In the genomic region with DNA sequence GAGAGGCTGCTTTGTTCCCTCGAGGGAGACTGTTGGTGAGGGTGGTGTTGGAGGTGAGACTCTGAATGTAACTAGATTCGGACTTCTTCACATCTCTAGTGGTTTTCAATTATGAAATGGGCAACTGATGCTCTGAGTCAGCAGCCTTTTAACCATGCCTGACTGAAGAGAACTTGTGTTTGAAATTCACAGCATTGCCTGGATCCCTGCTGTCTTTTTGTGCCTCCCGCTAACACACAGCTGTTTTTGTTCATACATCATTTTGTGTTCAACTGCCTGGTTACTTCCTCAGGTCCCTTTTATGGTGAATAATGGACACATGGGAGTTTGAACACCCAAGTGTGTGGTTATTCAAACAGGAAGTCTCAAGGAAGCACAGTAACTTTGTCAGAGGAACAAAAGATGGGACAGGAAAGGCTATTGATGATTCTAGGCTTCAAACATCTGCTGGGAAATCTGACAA, we compare ENCODE assay signal across 8 cellular contexts. TPM values are rescaled to one million over a fixed set of nuclear protein-coding genes. Genes with fewer than 3 reads are reported as not detected.
A peak's percentile ranks its signal among the peaks of the same experiment; 100 is the strongest.
DNase-seq lines count a peak whose midpoint lies in the region; ATAC-seq and TF ChIP-seq lines count a peak whose summit lies in the region.

No MANE protein-coding gene starts in this region.

- intact Hi-C loops in body of pancreas (cut with DNase I) = no loop called here

- H3K36me3 Mint-ChIP-seq in chondrocyte (ENCODE audit: low read depth) (peaks cover 2% of the 10 kb centered on the region), osteocyte (ENCODE audit: unreplicated experiment) (peaks cover 11% of the 10 kb centered on the region)

- DNase-seq in ELR (ENCODE audit: low read depth) = peak; percentile 78
- DNase-seq in NCI-H187 (lab: John Stamatoyannopoulos, UW) = peak; percentile 28 to 32
- DNase-seq in chondrocyte (ENCODE audit: low spot score) = no peak
- no peak for DNase-seq in osteocyte (ENCODE audit: extremely low spot score, unreplicated experiment)
- no peak for DNase-seq in body of pancreas
- DNase-seq in activated CD4-positive, alpha-beta T cell treated with anti-CD3 and anti-CD28 coated beads for 4 hours = no peak
- DNase-seq in GM10248 (ENCODE audit: extremely low spot score) = no peak
- DNase-seq in central memory CD4-positive, alpha-beta T cell = no peak

- H3K27ac ChIP-seq in body of pancreas = no peak overlapping the region

- POLR2A ChIA-PET in GM10248 (lab: Yijun Ruan, JAX) = interaction anchor here (0.6 kb wide), 1 partner anchor 10 kb away, joined by 4 read pairs; no protein-coding TSS in a partner anchor

- peaks cover 16% of the 10 kb centered on the region for H3K4me1 ChIP-seq in body of pancreas

- CTCF ChIA-PET in GM10248 (lab: Yijun Ruan, JAX) = interaction anchor here (0.7 to 1.7 kb wide), 5 partner anchors 8 to 34 kb away, joined by 3 to 5 read pairs (median 4); no protein-coding TSS in a partner anchor

- H3K27ac Mint-ChIP-seq in chondrocyte (ENCODE audit: unreplicated experiment) = peak overlapping the region; percentile 93
- peak overlapping the region; percentile 95 for H3K27ac Mint-ChIP-seq in osteocyte (ENCODE audit: unreplicated experiment)

- TF ChIP-seq CTCF in chondrocyte (IDR thresholded peaks at IDR 0.05) = no peak
- TF ChIP-seq CTCF in osteocyte (IDR thresholded peaks at IDR 0.05) = no peak
- no peak for TF ChIP-seq CTCF in body of pancreas (IDR thresholded peaks at IDR 0.05)
- no peak for TF ChIP-seq CTCF in GM10248 (IDR thresholded peaks at IDR 0.05; ENCODE audit: control extremely low read depth, extremely low read depth, low read depth, missing control alignments)

- TF ChIP-seq POLR2A in body of pancreas (IDR thresholded peaks at IDR 0.05) = no peak

- H3K9me3 ChIP-seq in body of pancreas = no peaks in the 10 kb centered on the region

- H3K4me1 Mint-ChIP-seq in chondrocyte (ENCODE audit: low read depth) = peaks cover 87% of the 10 kb centered on the region
- peaks cover 80% of the 10 kb centered on the region for H3K4me1 Mint-ChIP-seq in osteocyte (ENCODE audit: unreplicated experiment)

- no peak overlapping the region for H3K4me3 ChIP-seq in body of pancreas

- no peaks in the 10 kb centered on the region for H3K9me3 Mint-ChIP-seq in chondrocyte (ENCODE audit: low read depth)
- H3K9me3 Mint-ChIP-seq in osteocyte (ENCODE audit: unreplicated experiment) = no peaks in the 10 kb centered on the region

- no peaks in the 10 kb centered on the region for H3K36me3 ChIP-seq in body of pancreas (replicated peaks in 1 of 2; ENCODE audit: insufficient read depth in 1 of 2, low read depth in 2 of 2)

- no peak for ATAC-seq in body of pancreas

- peak overlapping the region; percentile 38 for H3K4me3 Mint-ChIP-seq in chondrocyte (ENCODE audit: unreplicated experiment)
- peak overlapping the region; percentile 62 for H3K4me3 Mint-ChIP-seq in osteocyte (ENCODE audit: unreplicated experiment)

- WGBS in body of pancreas, 2 donors = 55 to 77% methylated on average over 3 of the region's 3 CpGs

- no peaks in the 10 kb centered on the region for H3K27me3 ChIP-seq in body of pancreas

- H3K27me3 Mint-ChIP-seq in chondrocyte (ENCODE audit: low read depth) (no peaks in the 10 kb centered on the region), osteocyte (ENCODE audit: unreplicated experiment) (no peaks in the 10 kb centered on the region)

RNA-seq across cellular contexts. Expression of a gene that starts 16.8 kb away (rescaled TPM):
- total RNA-seq in chondrocyte (307 to 453 TPM (median 449 TPM) in 3 replicates), osteocyte (369 and 384 TPM in 2 replicates), body of pancreas (10 to 100 TPM; 60.7 to 96.6 TPM)

Comparison
In these comparisons a context has a peak if more than half of its experiments do, and no peak if none do; other contexts are left out.
1. DNase-seq: peak in ELR (single experiment) and NCI-H187 (2 of 2); none in chondrocyte (single experiment), osteocyte (single experiment), body of pancreas (0 of 4), activated CD4-positive, alpha-beta T cell treated with anti-CD3 and anti-CD28 coated beads for 4 hours (0 of 2), GM10248 (single experiment) and central memory CD4-positive, alpha-beta T cell (single experiment).